11 cellular contexts compared by ENCODE assay signal in the genomic region with DNA sequence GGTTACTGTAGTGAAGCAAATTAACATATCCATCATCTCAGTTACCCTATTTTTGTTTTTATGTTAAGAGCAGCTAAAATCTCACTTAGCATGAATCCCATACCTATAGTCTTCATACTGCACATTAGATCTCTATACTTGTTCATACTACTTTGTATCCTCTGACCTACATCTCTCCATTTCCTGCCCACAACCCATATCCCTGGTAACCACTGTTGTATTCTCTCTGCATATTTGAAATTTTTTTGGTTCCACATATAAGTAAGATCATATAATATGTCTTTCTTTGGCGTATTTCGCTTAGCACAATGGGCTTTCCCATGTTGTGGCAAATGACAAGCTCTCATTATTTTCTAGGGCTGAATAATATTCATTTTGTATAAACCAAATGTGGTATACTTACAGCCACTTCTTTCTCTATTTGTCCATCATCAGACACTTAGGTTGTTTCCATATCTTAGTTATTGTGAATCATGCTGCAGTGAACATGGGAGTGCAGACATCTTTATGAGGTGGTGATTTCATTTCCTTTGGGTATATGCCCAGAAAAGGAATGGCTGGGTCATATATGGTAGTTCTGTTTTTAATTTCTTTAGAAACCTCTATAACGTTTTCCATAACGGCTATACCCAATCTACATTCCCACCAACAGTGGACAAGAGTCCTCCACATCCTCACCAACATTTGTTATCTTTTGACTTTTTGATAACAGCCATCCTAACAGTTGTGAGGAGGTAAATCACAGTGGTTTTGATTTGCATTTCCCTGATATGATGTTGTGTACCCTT. TPM values are rescaled to one million over a fixed set of nuclear protein-coding genes. Genes with fewer than 3 reads are reported as not detected.
DNase-seq lines count a peak whose midpoint lies in the region; ATAC-seq, FAIRE-seq and TF ChIP-seq lines count a peak whose summit lies in the region.
"Had no signal": no experiment of that assay in that cellular context is flagged by ENCODE, and none has a peak within 500 bp of the region (broad histone marks: within the 10 kb centered on the region; RNA-seq: fewer than 3 reads in every experiment).

No MANE protein-coding gene starts in this region.

- no peak overlapping the region for H2AK5ac ChIP-seq in H9 (ENCODE audit: insufficient read length, low read length)

- peak; percentile 49 for DNase-seq in AG09309 (ENCODE audit: low read depth)
- DNase-seq in HFF-Myc (ENCODE audit: extremely low read depth, low read depth): peak; percentile 88
- peak; percentile 83 for DNase-seq in amniotic epithelial cell (ENCODE audit: low read depth)
- no peak for DNase-seq in keratinocyte (ENCODE audit: low read depth, low spot score)
- no peak for DNase-seq in H9
- no peak for DNase-seq in DMS 273 treated with DMSO at 0.1 percent for 48 hours (lab: John Stamatoyannopoulos, UW)
- no peak for DNase-seq in NOMO-1 treated with dmso at 0.1 percent for 144 hours (lab: John Stamatoyannopoulos, UW; ENCODE audit: unreplicated experiment)
- DNase-seq: NCI-H345 had no signal

- peak overlapping the region; percentile 49 for H2AFZ ChIP-seq in keratinocyte (ENCODE audit: control insufficient read depth, low read length)
- H2AFZ ChIP-seq in H9 (ENCODE audit: low read length): no peak overlapping the region

- FAIRE-seq in keratinocyte (lab: Jason Lieb, UNC): peak; percentile 52

- H3K27me3 ChIP-seq in keratinocyte (ENCODE audit: control insufficient read depth, extremely low read depth, insufficient read depth, low read length) (no peaks in the 10 kb centered on the region), H9 (ENCODE audit: insufficient read depth, low read length) (no peaks in the 10 kb centered on the region)
- H3K27me3 ChIP-seq: neutrophil had no signal

- WGBS in H9 (ENCODE audit: extremely low coverage, insufficient read length, low lambda C conversion rate): no CpG with 5 or more reads among the region's 4 CpGs

- no peaks in the 10 kb centered on the region for H3K4me1 Mint-ChIP-seq in H9

- ATAC-seq in HG03196 (IDR thresholded peaks at IDR 0.05; ENCODE audit: unreplicated experiment): no peak

- no peaks in the 10 kb centered on the region; a peak in 2 of 7 replicates for H3K36me3 Mint-ChIP-seq in H9 (ENCODE audit: insufficient read depth in 1 of 3, low read depth in 3 of 3)

- H2BK12ac ChIP-seq in H9 (ENCODE audit: insufficient read length, low read depth, low read length): no peak overlapping the region

- H3K27ac Mint-ChIP-seq in H9: no peak overlapping the region

- no peaks in the 10 kb centered on the region for H3K79me2 ChIP-seq in keratinocyte (ENCODE audit: control insufficient read depth, insufficient read depth, low read length)
- no peaks in the 10 kb centered on the region for H3K79me2 ChIP-seq in H9 (ENCODE audit: insufficient read depth, low read length)

- H3K4me1 ChIP-seq in keratinocyte (ENCODE audit: control insufficient read depth, extremely low read depth, insufficient read depth, low read length) (peaks cover 8% of the 10 kb centered on the region), H9 (ENCODE audit: insufficient read depth, low read length) (no peaks in the 10 kb centered on the region)

- H3K36me3 ChIP-seq in keratinocyte (ENCODE audit: control insufficient read depth in 2 of 2, extremely low read depth in 1 of 2, insufficient read depth in 2 of 2, low read length in 2 of 2): no peaks in the 10 kb centered on the region
- H3K36me3 ChIP-seq: neutrophil had no signal

- H3K9me3 Mint-ChIP-seq in H9: peaks cover 0 to 4% of the 10 kb centered on the region in 2 experiments; a peak in 3 of 5 replicates

- no peaks in the 10 kb centered on the region for H3K9me1 ChIP-seq in keratinocyte (ENCODE audit: control insufficient read depth, extremely low read depth, insufficient read depth, low read length)

- H4K91ac ChIP-seq in H9 (ENCODE audit: insufficient read length, low read depth, low read length): no peak overlapping the region

- H3K9me3 ChIP-seq in keratinocyte (ENCODE audit: control insufficient read depth, low read depth, low read length) (no peaks in the 10 kb centered on the region), H9 (ENCODE audit: control insufficient read depth, low read depth, low read length) (no peaks in the 10 kb centered on the region)
- H3K9me3 ChIP-seq: neutrophil had no signal

- H3T11ph ChIP-seq in H9 (ENCODE audit: low read length): no peak overlapping the region

- no peak overlapping the region for H3K4me2 ChIP-seq in keratinocyte (ENCODE audit: control insufficient read depth, extremely low read depth, insufficient read depth, low read depth, low read length)
- no peak overlapping the region for H3K4me2 ChIP-seq in H9 (ENCODE audit: insufficient read depth, insufficient read length, low read length)
- H3K4me2 ChIP-seq: KMS-11 had no signal

- no peak overlapping the region for H3K4ac ChIP-seq in H9 (ENCODE audit: low read depth, low read length)

- no peak overlapping the region for H3K14ac ChIP-seq in H9 (ENCODE audit: insufficient read depth, low read length)

- no peak overlapping the region for H3K9ac ChIP-seq in keratinocyte (ENCODE audit: control insufficient read depth, extremely low read depth, insufficient read depth, low read length)
- H3K9ac ChIP-seq in H9 (ENCODE audit: extremely low read depth, insufficient read length, low read length): no peak overlapping the region
- H3K9ac ChIP-seq: KMS-11 had no signal

- no peak overlapping the region for H3K18ac ChIP-seq in H9 (ENCODE audit: insufficient read length, low read depth, low read length)

- no peak overlapping the region for H3K23ac ChIP-seq in H9 (ENCODE audit: insufficient read length, low read depth, low read length)

- H2BK5ac ChIP-seq in H9 (ENCODE audit: insufficient read length, low read length): no peak overlapping the region

- no peaks in the 10 kb centered on the region for H3K23me2 ChIP-seq in H9 (ENCODE audit: insufficient read length, low read depth, low read length, poor library complexity, severe bottlenecking)

- no peaks in the 10 kb centered on the region for H3K79me1 ChIP-seq in H9 (ENCODE audit: insufficient read depth, low read depth, low read length, poor library complexity, severe bottlenecking)

- no peak overlapping the region for H3K27ac ChIP-seq in keratinocyte (ENCODE audit: control insufficient read depth, insufficient read depth, low read length)
- no peak overlapping the region for H3K27ac ChIP-seq in H9 (ENCODE audit: insufficient read length, low read depth, low read length)
- H3K27ac ChIP-seq: KMS-11, neutrophil had no signal

- no peaks in the 10 kb centered on the region for H4K20me1 ChIP-seq in keratinocyte (ENCODE audit: control insufficient read depth, extremely low read depth, insufficient read depth, low read length)
- no peaks in the 10 kb centered on the region for H4K20me1 ChIP-seq in H9 (ENCODE audit: control insufficient read depth, insufficient read depth, insufficient read length)

- H3K56ac ChIP-seq in H9 (ENCODE audit: insufficient read length, low read depth, low read length): no peak overlapping the region

- 0 out of 2 replicates have a peak, but pooled peaks cover 2% of the 10 kb centered on the region for H3K27me3 Mint-ChIP-seq in H9 (ENCODE audit: low read depth)

- TF ChIP-seq CTCF in AG09309 (IDR thresholded peaks at IDR 0.05; ENCODE audit: control insufficient read depth, insufficient read depth, low read depth, low read length, missing control alignments): no peak
- no peak for TF ChIP-seq CTCF in HFF-Myc (IDR thresholded peaks at IDR 0.05; ENCODE audit: low read depth, low read length, missing control alignments)
- no peak for TF ChIP-seq CTCF in keratinocyte (optimal IDR thresholded peaks at IDR 0.05 in 1 of 3, IDR thresholded peaks at IDR 0.05 in 1 of 3, conservative IDR thresholded peaks at IDR 0.05 in 1 of 3; ENCODE audit: extremely low read depth in 1 of 3, insufficient read depth in 2 of 3, low read length in 3 of 3)
- TF ChIP-seq CTCF in H9 (conservative IDR thresholded peaks at IDR 0.05): no peak

- H4K5ac ChIP-seq in H9 (ENCODE audit: insufficient read length, low read depth, low read length): no peak overlapping the region

- dilution Hi-C loops in keratinocyte (cut with MboI; ENCODE audit: extremely low pct_ligation_motif_present, low sequenced_read_pairs): no loop called here

- no peak overlapping the region for H3K4me3 ChIP-seq in AG09309 (ENCODE audit: control insufficient read depth, low read depth, low read length)
- no peak overlapping the region for H3K4me3 ChIP-seq in HFF-Myc (replicated peaks; ENCODE audit: low read depth, low read length)
- H3K4me3 ChIP-seq in keratinocyte (ENCODE audit: control insufficient read depth in 2 of 3, extremely low read depth in 1 of 3, insufficient read depth in 2 of 3, low read depth in 1 of 3, low read length in 3 of 3): no peak overlapping the region

- no peak overlapping the region for H2BK20ac ChIP-seq in H9 (ENCODE audit: low read depth, low read length, poor library complexity, severe bottlenecking)

- no peak overlapping the region for H2BK15ac ChIP-seq in H9 (ENCODE audit: low read depth, low read length)

- no peak overlapping the region for H2BK120ac ChIP-seq in H9 (ENCODE audit: low read depth, low read length, poor library complexity, severe bottlenecking)

- H4K8ac ChIP-seq in H9 (replicated peaks; ENCODE audit: insufficient read length, low read depth, low read length): no peak overlapping the region

- no peak overlapping the region for H3K4me3 Mint-ChIP-seq in H9

RNA-seq across cellular contexts. Expression of a gene that starts 39.8 kb away (rescaled TPM):
- polyA plus RNA-seq in keratinocyte: 0.50 to 0.76 TPM (median 0.62 TPM) in 3 replicates
- polyA plus RNA-seq in keratinocyte (2011; ENCODE audit: low read depth): 0.39 TPM
- polyA plus RNA-seq in keratinocyte (2011; cell fraction: cytosol; rRNA removed): 0.45 and 0.48 TPM in 2 replicates
- 1.4 and 1.6 TPM in 2 replicates for polyA plus RNA-seq in keratinocyte (2011; cell fraction: nucleus; rRNA removed)
- polyA plus RNA-seq in keratinocyte (2012; ENCODE audit: low replicate concordance): 0.58 and 0.76 TPM in 2 replicates
- polyA minus RNA-seq in keratinocyte: 1.2 to 4.0 TPM (median 1.3 TPM) in 3 replicates
- 0.38 TPM for polyA minus RNA-seq in keratinocyte (2011; cell fraction: cytosol; rRNA and poly(A)+ RNA removed)
- 2.3 and 3.2 TPM in 2 replicates for polyA minus RNA-seq in keratinocyte (2011; cell fraction: nucleus; rRNA and poly(A)+ RNA removed)
- 2.0 and 2.6 TPM in 2 replicates for total RNA-seq in H9 (2021)

Comparison
In these comparisons a context has a peak if more than half of its experiments do, and no peak if none do; other contexts are left out.
1. DNase-seq: peak in AG09309 (single experiment), HFF-Myc (single experiment) and amniotic epithelial cell (single experiment); none in keratinocyte (single experiment), H9 (single experiment), DMS 273 treated with DMSO at 0.1 percent for 48 hours (single experiment) and NOMO-1 treated with dmso at 0.1 percent for 144 hours (single experiment).